In genomic region chr1:182005398-182005797, GRCh38 we compare ENCODE assay signal across 2 cellular contexts. TPM values are rescaled to one million over a fixed set of nuclear protein-coding genes. Genes with fewer than 3 reads are reported as not detected.
"Had no signal": no experiment of that assay in that cellular context is flagged by ENCODE, and none has a peak within 500 bp of the region (broad histone marks: within the 10 kb centered on the region; RNA-seq: fewer than 3 reads in every experiment).

No MANE protein-coding gene starts in this region.

RNA-seq across cellular contexts. Expression of gene ZNF648, which starts 56.1 kb away (rescaled TPM):
- total RNA-seq: GM23248, HFFc6 had no signal
- polyA plus RNA-seq: GM23248 had no signal
